8 cellular contexts compared by ENCODE assay signal in genomic region chr4:140052050-140052449, GRCh38.
DNase-seq lines count a peak whose midpoint lies in the region; ATAC-seq and TF ChIP-seq lines count a peak whose summit lies in the region.

No MANE protein-coding gene starts in this region.

- RAD21 ChIA-PET in HCT116 (lab: Charles Lee; ENCODE audit: low non-redundant PET in 1 of 2, low total read pairs in 2 of 2, uncharacterized antibody in 2 of 2, unreplicated experiment in 2 of 2), result interaction anchor here (0.6 to 0.7 kb wide), 2 partner anchors 102 to 201 kb away, joined by 3 to 4 read pairs; partner anchors contain the start of gene MAML3 (in 1 of the 2)

- no peaks in the 10 kb centered on the region for H3K9me3 Mint-ChIP-seq in progenitor cell of endocrine pancreas (ENCODE audit: low read depth)

- TF ChIP-seq RAD21 in HCT116 (IDR thresholded peaks at IDR 0.05; ENCODE audit: low read depth), result peak; percentile 70

- POLR2A ChIA-PET in HCT116 (lab: Charles Lee), result interaction anchor here (1.0 kb wide), 1 partner anchor 199 kb away, joined by 4 read pairs; no protein-coding TSS in a partner anchor

- no peaks in the 10 kb centered on the region for H3K79me2 ChIP-seq in HCT116 (ENCODE audit: insufficient read depth, low read length)

- H3K4me2 ChIP-seq in HCT116 (ENCODE audit: low read length), result no peak overlapping the region

- H2AFZ ChIP-seq in HCT116 (ENCODE audit: low read depth, low read length, poor library complexity, severe bottlenecking), result no peak overlapping the region

- H3K27ac Mint-ChIP-seq in progenitor cell of endocrine pancreas, result no peak overlapping the region

- H3K36me3 Mint-ChIP-seq in progenitor cell of endocrine pancreas (ENCODE audit: insufficient read depth), result peaks cover 2% of the 10 kb centered on the region

- peaks cover 45% of the 10 kb centered on the region for H3K4me1 Mint-ChIP-seq in progenitor cell of endocrine pancreas (ENCODE audit: low read depth)

- CTCF ChIA-PET in HCT116 (lab: Charles Lee), result interaction anchor here (1.0 to 2.3 kb wide), 18 partner anchors 8 to 395 kb away, joined by 3 to 10 read pairs (median 4); no protein-coding TSS in a partner anchor

- H3K27ac ChIP-seq in C4-2B (no peak overlapping the region), HCT116 (ENCODE audit: low read depth, low read length) (no peak overlapping the region)

- H3K9ac ChIP-seq in HCT116 (ENCODE audit: low read length), result no peak overlapping the region

- DNase-seq in HCT116 (ENCODE audit: low read depth, low spot score) (peak; percentile 22), UCSD-AML1 (lab: John Stamatoyannopoulos, UW; ENCODE audit: unreplicated experiment) (peak; percentile 51), fibroblast of gingiva (ENCODE audit: low read depth) (peak; percentile 43), progenitor cell of endocrine pancreas (ENCODE audit: low spot score, unreplicated experiment) (no peak), DMS79 (lab: John Stamatoyannopoulos, UW) (no peak), cerebellum (ENCODE audit: low spot score) (no peak)

- H3K27me3 ChIP-seq in HCT116 (ENCODE audit: insufficient read depth, low read length), result peaks cover 8% of the 10 kb centered on the region; the same call in 1 of the 2 replicates

- H3K4me3 ChIP-seq in HCT116 (replicated peaks in 1 of 2; ENCODE audit: low read depth in 1 of 2, low read length in 2 of 2), result no peak overlapping the region

- H3K4me3 Mint-ChIP-seq in progenitor cell of endocrine pancreas (ENCODE audit: low read depth), result no peak overlapping the region

- peaks cover 0 to 6% of the 10 kb centered on the region in 2 experiments; a peak in 1 of 4 replicates for H3K4me1 ChIP-seq in HCT116 (ENCODE audit: control insufficient read depth in 1 of 2, insufficient read depth in 2 of 2, low read length in 2 of 2)

- no peaks in the 10 kb centered on the region for H3K9me2 ChIP-seq in HCT116 (ENCODE audit: insufficient read depth)

- no peaks in the 10 kb centered on the region for H3K27me3 Mint-ChIP-seq in progenitor cell of endocrine pancreas

- TF ChIP-seq CTCF in C4-2B (conservative IDR thresholded peaks at IDR 0.05), result peak; percentile 60
- TF ChIP-seq CTCF in HCT116 (IDR thresholded peaks at IDR 0.05 in 2 of 3, conservative IDR thresholded peaks at IDR 0.05 in 1 of 3; ENCODE audit: borderline replicate concordance in 1 of 3, insufficient read depth in 1 of 3, low read depth in 2 of 3, low read length in 2 of 3), result peak; percentile 59 to 66 (median 64); a peak in 5 of 6 replicates
- TF ChIP-seq CTCF in progenitor cell of endocrine pancreas (IDR thresholded peaks at IDR 0.05; ENCODE audit: unreplicated experiment), result peak; percentile 54

- intact Hi-C loops in HCT116 (cut with micrococcal nuclease), result loop anchor here (1.0 to 2.0 kb wide), 2 partner anchors 99 to 201 kb away; no protein-coding TSS in a partner anchor

- BruUV-seq in HCT116 (replicated peaks; lab: Mats Ljungman, UMichigan), result no TSS peak

- ATAC-seq in HCT116 (peak; percentile 78), GM19035 (IDR thresholded peaks at IDR 0.05; ENCODE audit: unreplicated experiment) (no peak)

- H3K9me3 ChIP-seq in HCT116 (ENCODE audit: control insufficient read depth in 1 of 2, insufficient read depth in 1 of 2, low read depth in 1 of 2, low read length in 2 of 2), result no peaks in the 10 kb centered on the region

- no peaks in the 10 kb centered on the region for H4K20me1 ChIP-seq in HCT116 (ENCODE audit: insufficient read depth)

- no peaks in the 10 kb centered on the region for H3K36me3 ChIP-seq in HCT116 (ENCODE audit: control insufficient read depth in 1 of 2, insufficient read depth in 2 of 2, low read length in 2 of 2)

- TF ChIP-seq POLR2A in HCT116 (IDR thresholded peaks at IDR 0.05; ENCODE audit: borderline replicate concordance, extremely low read depth, insufficient read depth, insufficient read length), result no peak

TF ChIP-seq in HCT116, 20 proteins besides CTCF, POLR2A, EP300 and RAD21:
- TF ChIP-seq EZH2phosphoT487 (IDR thresholded peaks at IDR 0.05; ENCODE audit: borderline replicate concordance), result no peak
- TF ChIP-seq SIN3A (IDR thresholded peaks at IDR 0.05; ENCODE audit: low read depth), result no peak
- TF ChIP-seq TCF7L2 (IDR thresholded peaks at IDR 0.05; ENCODE audit: borderline replicate concordance, extremely low read depth, insufficient read depth, insufficient read length), result no peak
- TF ChIP-seq SP1 (IDR thresholded peaks at IDR 0.05; ENCODE audit: low read depth), result no peak
- no peak for TF ChIP-seq SRF (IDR thresholded peaks at IDR 0.05; ENCODE audit: low read depth)
- TF ChIP-seq ZBTB33 (IDR thresholded peaks at IDR 0.05; ENCODE audit: extremely low read depth, insufficient replicate concordance, low read length), result no peak
- TF ChIP-seq MAX (IDR thresholded peaks at IDR 0.05), result no peak
- no peak for TF ChIP-seq EZH2 (IDR thresholded peaks at IDR 0.05)
- no peak for TF ChIP-seq YY1 (IDR thresholded peaks at IDR 0.05; ENCODE audit: extremely low read depth, insufficient replicate concordance, low read depth, low read length)
- no peak for TF ChIP-seq ZFX (IDR thresholded peaks at IDR 0.05)
- no peak for TF ChIP-seq REST (IDR thresholded peaks at IDR 0.05; ENCODE audit: low read depth)
- TF ChIP-seq FOSL1 (IDR thresholded peaks at IDR 0.05; ENCODE audit: low read depth), result no peak
- no peak for TF ChIP-seq EGR1 (IDR thresholded peaks at IDR 0.05; ENCODE audit: low read depth)
- no peak for TF ChIP-seq ELF1 (IDR thresholded peaks at IDR 0.05; ENCODE audit: borderline replicate concordance, low read depth)

Comparison
In these comparisons a context has a peak if more than half of its experiments do, and no peak if none do; other contexts are left out.
1. DNase-seq: peak in HCT116 (single experiment), UCSD-AML1 (single experiment) and fibroblast of gingiva (single experiment); none in progenitor cell of endocrine pancreas (single experiment), DMS79 (single experiment) and cerebellum (single experiment).
2. Peak in every context shown above with its lines, with median percentiles within 50 percentile points of each other: CTCF ChIP-seq.